ENCODE assay signal across 9 cellular contexts in genomic region chr12:108559748-108560147, GRCh38. TPM values are rescaled to one million over a fixed set of nuclear protein-coding genes. Genes with fewer than 3 reads are reported as not detected.
DNase-seq lines count a peak whose midpoint lies in the region; ATAC-seq and TF ChIP-seq lines count a peak whose summit lies in the region.
"Had no signal": no experiment of that assay in that cellular context is flagged by ENCODE, and none has a peak within 500 bp of the region (broad histone marks: within the 10 kb centered on the region; RNA-seq: fewer than 3 reads in every experiment).

No MANE protein-coding gene starts in this region.

- no peaks in the 10 kb centered on the region for H3K27me3 ChIP-seq in A673 (replicated peaks; ENCODE audit: insufficient read depth, low read depth, low read length, poor library complexity)
- H3K27me3 ChIP-seq in mesendoderm (ENCODE audit: insufficient read depth, low read length, poor library complexity) = no peaks in the 10 kb centered on the region

- H3K4me1 Mint-ChIP-seq in brain = peaks cover 74% of the 10 kb centered on the region

- H3K4me1 ChIP-seq in A673 (ENCODE audit: insufficient read depth, low read length, poor library complexity, severe bottlenecking) (peaks cover 13% of the 10 kb centered on the region), mesendoderm (ENCODE audit: control insufficient read depth, low read depth, low read length) (peaks cover 2% of the 10 kb centered on the region)

- WGBS in mesendoderm (ENCODE audit: extremely low coverage, insufficient coverage, low lambda C conversion rate) = no CpG with 5 or more reads among the region's 3 CpGs

- peak overlapping the region; percentile 57 for H3K56ac ChIP-seq in mesendoderm (ENCODE audit: low read length)

- H2AK5ac ChIP-seq in mesendoderm (ENCODE audit: low read length) = no peak overlapping the region

- BruUV-seq in A673 (replicated peaks; lab: Mats Ljungman, UMichigan) = no TSS peak

- CTCF ChIA-PET in A673 (lab: Charles Lee) (interaction anchor here (0.6 kb wide), 1 partner anchor 114 kb away, joined by 4 read pairs; no protein-coding TSS in a partner anchor), HEK293T (lab: Yijun Ruan, JAX) (interaction anchor here (1.2 kb wide), 1 partner anchor 641 kb away, joined by 3 read pairs; no protein-coding TSS in a partner anchor)

- no peaks in the 10 kb centered on the region for H3K9me3 ChIP-seq in A673 (ENCODE audit: low read depth, low read length, poor library complexity, severe bottlenecking)

- H3K23ac ChIP-seq in mesendoderm (ENCODE audit: low read length) = no peak overlapping the region

- H3K27me3 Mint-ChIP-seq in brain = peaks cover 19% of the 10 kb centered on the region

- peaks cover 12% of the 10 kb centered on the region for H3K79me1 ChIP-seq in mesendoderm (ENCODE audit: low read length)

- no peak overlapping the region for H4K8ac ChIP-seq in mesendoderm (ENCODE audit: low read depth, low read length)

- peaks cover 56% of the 10 kb centered on the region for H3K79me2 ChIP-seq in mesendoderm (ENCODE audit: control insufficient read depth, insufficient read depth, low read length)

- no peak overlapping the region for H4K5ac ChIP-seq in mesendoderm (ENCODE audit: low read length)

- H3K36me3 ChIP-seq in A673 (ENCODE audit: insufficient read depth, low read length, poor library complexity, severe bottlenecking) (peaks cover 13% of the 10 kb centered on the region), mesendoderm (ENCODE audit: control insufficient read depth, insufficient read depth, low read length) (peaks cover 3% of the 10 kb centered on the region)

- peak overlapping the region; percentile 99 to 100 (median 100) for H3K4me3 Mint-ChIP-seq in brain

- DNase-seq in A673 (ENCODE audit: low spot score) (no peak), HFF-Myc (ENCODE audit: extremely low read depth, low read depth) (no peak), mesendoderm (peak; percentile 37), mucosa of gallbladder (ENCODE audit: low spot score) (no peak), HEK293T (ENCODE audit: extremely low spot score) (no peak)
- DNase-seq: activated effector memory CD4-positive, alpha-beta T cell treated with anti-CD3 and anti-CD28 coated beads, Interleukin-2, amount 50 U/mL, for 16 hours had no signal

- no peak overlapping the region for H3K4ac ChIP-seq in mesendoderm (ENCODE audit: low read depth, low read length)

- H3K4me3 ChIP-seq in A673 (ENCODE audit: low read depth, low read length, poor library complexity, severe bottlenecking) (peak overlapping the region; percentile 79), HFF-Myc (replicated peaks; ENCODE audit: low read depth, low read length) (peak overlapping the region; percentile 95), mesendoderm (ENCODE audit: low read length) (peak overlapping the region; percentile 98)

- H3K4me2 ChIP-seq in mesendoderm (ENCODE audit: low read length) = peak overlapping the region; percentile 91

- H3K27ac Mint-ChIP-seq in brain = peak overlapping the region; percentile 98 to 100 (median 98)

- H2BK5ac ChIP-seq in mesendoderm (ENCODE audit: low read length) = no peak overlapping the region

- H3K27ac ChIP-seq in A673 (ENCODE audit: low read depth, low read length, poor library complexity, severe bottlenecking) (peak overlapping the region; percentile 97), mesendoderm (ENCODE audit: low read depth, low read length) (no peak overlapping the region)

- ATAC-seq in GM18511 (IDR thresholded peaks at IDR 0.05; ENCODE audit: unreplicated experiment) = no peak
- ATAC-seq in HG02763 (IDR thresholded peaks at IDR 0.05; ENCODE audit: unreplicated experiment) = no peak

- TF ChIP-seq CTCF in A673 (conservative IDR thresholded peaks at IDR 0.05; ENCODE audit: low read depth, low read length) (no peak), HFF-Myc (IDR thresholded peaks at IDR 0.05; ENCODE audit: low read depth, low read length, missing control alignments) (peak; percentile 6), brain (conservative IDR thresholded peaks at IDR 0.05) (no peak)

- peaks cover 43% of the 10 kb centered on the region for H3K36me3 Mint-ChIP-seq in brain

- intact Hi-C loops in A673 (cut with micrococcal nuclease; ENCODE audit: unreplicated experiment) = loop anchor here (5.0 to 10.0 kb wide), 3 partner anchors 175 to 393 kb away; partner anchors contain the start of gene CORO1C

- H3K18ac ChIP-seq in mesendoderm (ENCODE audit: low read length) = no peak overlapping the region

- POLR2A ChIA-PET in A673 (lab: Charles Lee; ENCODE audit: low non-redundant PET) (interaction anchor here (0.7 kb wide), 1 partner anchor 86 kb away, joined by 4 read pairs; no protein-coding TSS in a partner anchor), HEK293T (lab: Yijun Ruan, JAX) (interaction anchor here (1.3 kb wide), 1 partner anchor 9 kb away, joined by 3 read pairs; no protein-coding TSS in a partner anchor)

- peak overlapping the region; percentile 99 for H3K9ac ChIP-seq in mesendoderm (ENCODE audit: low read length)

- H3K9me3 Mint-ChIP-seq in brain = no peaks in the 10 kb centered on the region

- no peak overlapping the region for H2BK120ac ChIP-seq in mesendoderm (ENCODE audit: low read depth, low read length)

- no peak overlapping the region for H2BK15ac ChIP-seq in mesendoderm (replicated peaks; ENCODE audit: low read depth)

TF ChIP-seq in HEK293T, 16 proteins besides CTCF, POLR2A, EP300 and RAD21:
- TF ChIP-seq ZNF384 (IDR thresholded peaks at IDR 0.05) = no peak
- TF ChIP-seq BHLHE40 (IDR thresholded peaks at IDR 0.05; ENCODE audit: borderline replicate concordance) = no peak
- no peak for TF ChIP-seq L3MBTL2 (conservative IDR thresholded peaks at IDR 0.05)
- TF ChIP-seq CTBP1 (IDR thresholded peaks at IDR 0.05; ENCODE audit: borderline replicate concordance) = no peak
- TF ChIP-seq ELF4 (IDR thresholded peaks at IDR 0.05) = no peak

RNA-seq across cellular contexts. Expression of gene SART3, which starts 1.2 kb away (rescaled TPM):
- total RNA-seq in A673 (2021) (93.8 and 99.3 TPM in 2 replicates), mucosa of gallbladder (42.3 TPM)
- polyA plus RNA-seq in brain (ENCODE audit: insufficient read depth, low read depth, low replicate concordance) = 36.6 TPM
- 44.4 TPM for polyA plus RNA-seq in mesendoderm (2013, experiment 1 of 2)
- 44.8 TPM for polyA plus RNA-seq in mesendoderm (2013, experiment 2 of 2)

RNA-seq across cellular contexts. Expression of gene ISCU, which starts 2.6 kb away (rescaled TPM):
- 73.4 and 79.3 TPM in 2 replicates for total RNA-seq in A673 (2021)
- 108 TPM for polyA plus RNA-seq in brain (ENCODE audit: insufficient read depth, low read depth, low replicate concordance)
- polyA plus RNA-seq in mesendoderm (2013, experiment 1 of 2) = 67.0 TPM
- polyA plus RNA-seq in mesendoderm (2013, experiment 2 of 2) = 63.2 TPM
- 129 TPM for total RNA-seq in mucosa of gallbladder

RNA-seq across cellular contexts. Expression of gene TMEM119, which starts 38.1 kb away (rescaled TPM):
- 1.0 TPM in 1 of 2 replicates, not detected in the other for total RNA-seq in A673 (2021)
- 4.6 TPM for polyA plus RNA-seq in brain (ENCODE audit: insufficient read depth, low read depth, low replicate concordance)
- 0.14 TPM for polyA plus RNA-seq in mesendoderm (2013, experiment 1 of 2)
- polyA plus RNA-seq in mesendoderm (2013, experiment 2 of 2) = 0.13 TPM
- total RNA-seq in mucosa of gallbladder = 10.6 TPM

RNA-seq across cellular contexts. Expression of gene FICD, which starts 44.7 kb away (rescaled TPM):
- total RNA-seq in A673 (2021) (3.6 and 4.1 TPM in 2 replicates), mucosa of gallbladder (7.6 TPM)
- 3.2 TPM for polyA plus RNA-seq in brain (ENCODE audit: insufficient read depth, low read depth, low replicate concordance)
- 2.1 TPM for polyA plus RNA-seq in mesendoderm (2013, experiment 1 of 2)
- 2.2 TPM for polyA plus RNA-seq in mesendoderm (2013, experiment 2 of 2)
